1 cellular context compared by ENCODE assay signal in genomic region chr17:44775838-44776621, GRCh38.
TF ChIP-seq lines count a peak whose summit lies in the region.

No MANE protein-coding gene starts in this region.

TF ChIP-seq in HepG2, 621 proteins besides CTCF, POLR2A, EP300 and RAD21 (continued from another document):
- TF ChIP-seq, protein P1, sequence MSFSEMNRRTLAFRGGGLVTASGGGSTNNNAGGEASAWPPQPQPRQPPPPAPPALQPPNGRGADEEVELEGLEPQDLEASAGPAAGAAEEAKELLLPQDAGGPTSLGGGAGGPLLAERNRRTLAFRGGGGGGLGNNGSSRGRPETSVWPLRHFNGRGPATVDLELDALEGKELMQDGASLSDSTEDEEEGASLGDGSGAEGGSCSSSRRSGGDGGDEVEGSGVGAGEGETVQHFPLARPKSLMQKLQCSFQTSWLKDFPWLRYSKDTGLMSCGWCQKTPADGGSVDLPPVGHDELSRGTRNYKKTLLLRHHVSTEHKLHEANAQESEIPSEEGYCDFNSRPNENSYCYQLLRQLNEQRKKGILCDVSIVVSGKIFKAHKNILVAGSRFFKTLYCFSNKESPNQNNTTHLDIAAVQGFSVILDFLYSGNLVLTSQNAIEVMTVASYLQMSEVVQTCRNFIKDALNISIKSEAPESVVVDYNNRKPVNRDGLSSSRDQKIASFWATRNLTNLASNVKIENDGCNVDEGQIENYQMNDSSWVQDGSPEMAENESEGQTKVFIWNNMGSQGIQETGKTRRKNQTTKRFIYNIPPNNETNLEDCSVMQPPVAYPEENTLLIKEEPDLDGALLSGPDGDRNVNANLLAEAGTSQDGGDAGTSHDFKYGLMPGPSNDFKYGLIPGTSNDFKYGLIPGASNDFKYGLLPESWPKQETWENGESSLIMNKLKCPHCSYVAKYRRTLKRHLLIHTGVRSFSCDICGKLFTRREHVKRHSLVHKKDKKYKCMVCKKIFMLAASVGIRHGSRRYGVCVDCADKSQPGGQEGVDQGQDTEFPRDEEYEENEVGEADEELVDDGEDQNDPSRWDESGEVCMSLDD (CRISPR knock-in tag; IDR thresholded peaks at IDR 0.05; ENCODE audit: borderline replicate concordance), result no peak
- TF ChIP-seq ERF (CRISPR knock-in tag; IDR thresholded peaks at IDR 0.05), result no peak
